Comparison of ENCODE assay signal across 2 cellular contexts in genomic region chr1:25423206-25423605, GRCh38. TPM values are rescaled to one million over a fixed set of nuclear protein-coding genes. Genes with fewer than 3 reads are reported as not detected.
"Had no signal": no experiment of that assay in that cellular context is flagged by ENCODE, and none has a peak within 500 bp of the region (broad histone marks: within the 10 kb centered on the region; RNA-seq: fewer than 3 reads in every experiment).

No MANE protein-coding gene starts in this region.

RNA-seq across cellular contexts. Expression of gene RHCE, which starts 2.6 kb away (rescaled TPM):
- total RNA-seq: activated CD8-positive, alpha-beta memory T cell treated with anti-CD3 and anti-CD28 coated beads, Interleukin-2, amount 10 ng/mL, durations not matched to agents 7 days and 5 days; NCI-H460 had no signal
